In the genomic region with DNA sequence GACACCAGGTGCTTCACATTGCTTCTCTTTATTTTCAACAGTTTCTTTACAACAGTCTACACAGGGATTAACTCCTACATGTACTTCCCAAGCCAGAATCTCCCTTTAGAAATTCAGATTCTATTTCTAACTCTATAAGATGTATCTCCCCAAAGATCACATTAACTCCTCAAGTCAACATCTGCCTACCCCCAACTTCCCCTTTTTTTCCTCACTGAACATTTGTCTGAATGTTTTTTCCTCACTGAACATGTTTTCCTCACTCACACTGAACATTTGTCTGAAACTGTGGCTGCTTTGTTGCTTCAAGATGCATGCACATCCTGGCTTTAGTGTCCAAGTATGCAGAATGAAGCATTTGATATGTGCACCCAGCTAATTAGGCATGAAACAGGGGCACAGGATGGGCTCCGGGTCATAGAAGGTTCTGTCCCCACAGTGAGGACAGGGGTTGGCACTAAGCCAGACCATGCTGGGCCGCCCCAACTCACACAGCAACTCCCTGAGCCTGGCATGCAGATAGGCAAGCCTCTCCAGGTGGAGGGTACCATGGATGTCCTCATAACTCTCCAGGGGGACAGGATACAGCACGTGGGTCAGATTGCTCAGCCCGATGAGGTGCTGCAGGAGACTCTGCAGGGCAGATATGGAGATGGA, we compare ENCODE assay signal across 23 cellular contexts. TPM values are rescaled to one million over a fixed set of nuclear protein-coding genes. Genes with fewer than 3 reads are reported as not detected.
"Had no signal": no experiment of that assay in that cellular context is flagged by ENCODE, and none has a peak within 500 bp of the region (broad histone marks: within the 10 kb centered on the region; RNA-seq: fewer than 3 reads in every experiment).

No MANE protein-coding gene starts in this region.

- H3K4me3 ChIP-seq: adrenal gland, right atrium auricular region, transverse colon had no signal

- H3K4me1 Mint-ChIP-seq: activated CD4-positive, alpha-beta memory T cell treated with anti-CD3 and anti-CD28 coated beads, Interleukin-2, amount 10 ng/mL, durations not matched to agents 7 days and 5 days; activated naive CD4-positive, alpha-beta T cell treated with anti-CD3 and anti-CD28 coated beads, Interleukin-2, amount 50 U/mL, for 24 hours; natural killer cell had no signal

- H3K27ac ChIP-seq: adrenal gland, right atrium auricular region, transverse colon, VCaP had no signal

- H3K4me3 Mint-ChIP-seq: activated CD4-positive, alpha-beta memory T cell treated with anti-CD3 and anti-CD28 coated beads, Interleukin-2, amount 10 ng/mL, durations not matched to agents 7 days and 5 days; activated naive CD4-positive, alpha-beta T cell treated with anti-CD3 and anti-CD28 coated beads, Interleukin-2, amount 50 U/mL, for 24 hours; effector memory CD8-positive, alpha-beta T cell; natural killer cell had no signal

- H3K27ac Mint-ChIP-seq: activated CD4-positive, alpha-beta memory T cell treated with anti-CD3 and anti-CD28 coated beads, Interleukin-2, amount 10 ng/mL, durations not matched to agents 7 days and 5 days; activated naive CD4-positive, alpha-beta T cell treated with anti-CD3 and anti-CD28 coated beads, Interleukin-2, amount 50 U/mL, for 24 hours; effector memory CD8-positive, alpha-beta T cell; natural killer cell had no signal

- ATAC-seq: effector memory CD8-positive, alpha-beta T cell; left ventricle myocardium superior; natural killer cell; stimulated activated naive CD8-positive, alpha-beta T cell treated with anti-CD3 and anti-CD28 coated beads, Interleukin-15, Interleukin-2, amounts not matched to agents 100 U/mL and 50 U/mL, for 24 hours had no signal

- H3K4me1 ChIP-seq: adrenal gland, right atrium auricular region, transverse colon had no signal

- H3K27me3 Mint-ChIP-seq: activated naive CD4-positive, alpha-beta T cell treated with anti-CD3 and anti-CD28 coated beads, Interleukin-2, amount 50 U/mL, for 24 hours had no signal

- H3K9me3 Mint-ChIP-seq: activated CD4-positive, alpha-beta memory T cell treated with anti-CD3 and anti-CD28 coated beads, Interleukin-2, amount 10 ng/mL, durations not matched to agents 7 days and 5 days; activated naive CD4-positive, alpha-beta T cell treated with anti-CD3 and anti-CD28 coated beads, Interleukin-2, amount 50 U/mL, for 24 hours; effector memory CD8-positive, alpha-beta T cell; natural killer cell had no signal

- H3K36me3 Mint-ChIP-seq: activated naive CD4-positive, alpha-beta T cell treated with anti-CD3 and anti-CD28 coated beads, Interleukin-2, amount 50 U/mL, for 24 hours; natural killer cell had no signal

- DNase-seq: activated CD4-positive, alpha-beta memory T cell treated with anti-CD3 and anti-CD28 coated beads, Interleukin-2, amount 10 ng/mL, durations not matched to agents 7 days and 5 days; activated effector memory CD4-positive, alpha-beta T cell treated with anti-CD3 and anti-CD28 coated beads, Interleukin-2, amount 50 U/mL, for 16 hours; activated T-cell treated with anti-CD3 and anti-CD28 coated beads, Interleukin-2, amount 50 U/mL, for 48 hours; adrenal gland; dermis blood vessel endothelial cell; effector memory CD8-positive, alpha-beta T cell; head of caudate nucleus; kidney glomerular epithelial cell; left ventricle myocardium superior; mesendoderm; natural killer cell; small intestine; stimulated activated CD4-positive, alpha-beta T cell treated with anti-CD3 and anti-CD28 coated beads, Interleukin-4, amount 100 ng/mL, for 4 hours; stimulated activated CD8-positive, alpha-beta memory T cell treated with anti-CD3 and anti-CD28 coated beads, Interleukin-4, amount 100 ng/mL, for 48 hours; stimulated activated naive CD8-positive, alpha-beta T cell treated with anti-CD3 and anti-CD28 coated beads, Interleukin-15, Interleukin-2, amounts not matched to agents 100 U/mL and 50 U/mL, for 24 hours; transverse colon had no signal

- H3K27me3 ChIP-seq: adrenal gland, right atrium auricular region, transverse colon had no signal

RNA-seq across cellular contexts. Expression of gene PRAME, which starts 11.2 kb away (rescaled TPM):
- total RNA-seq: activated CD4-positive, alpha-beta memory T cell treated with anti-CD3 and anti-CD28 coated beads, Interleukin-2, amount 10 ng/mL, durations not matched to agents 7 days and 5 days; chondrocyte; dermis blood vessel endothelial cell; frontal cortex; left ventricle myocardium superior; natural killer cell; posterior vena cava had no signal
- polyA plus RNA-seq: small intestine had no signal

RNA-seq across cellular contexts. Expression of gene ZNF280A, which starts 27.8 kb away (rescaled TPM):
- total RNA-seq: activated CD4-positive, alpha-beta memory T cell treated with anti-CD3 and anti-CD28 coated beads, Interleukin-2, amount 10 ng/mL, durations not matched to agents 7 days and 5 days; chondrocyte; dermis blood vessel endothelial cell; epithelial cell of proximal tubule; frontal cortex; left ventricle myocardium superior; natural killer cell; posterior vena cava; right atrium auricular region; transverse colon had no signal
- polyA plus RNA-seq: small intestine had no signal
